Comparison of ENCODE assay signal across 11 cellular contexts in the genomic region with DNA sequence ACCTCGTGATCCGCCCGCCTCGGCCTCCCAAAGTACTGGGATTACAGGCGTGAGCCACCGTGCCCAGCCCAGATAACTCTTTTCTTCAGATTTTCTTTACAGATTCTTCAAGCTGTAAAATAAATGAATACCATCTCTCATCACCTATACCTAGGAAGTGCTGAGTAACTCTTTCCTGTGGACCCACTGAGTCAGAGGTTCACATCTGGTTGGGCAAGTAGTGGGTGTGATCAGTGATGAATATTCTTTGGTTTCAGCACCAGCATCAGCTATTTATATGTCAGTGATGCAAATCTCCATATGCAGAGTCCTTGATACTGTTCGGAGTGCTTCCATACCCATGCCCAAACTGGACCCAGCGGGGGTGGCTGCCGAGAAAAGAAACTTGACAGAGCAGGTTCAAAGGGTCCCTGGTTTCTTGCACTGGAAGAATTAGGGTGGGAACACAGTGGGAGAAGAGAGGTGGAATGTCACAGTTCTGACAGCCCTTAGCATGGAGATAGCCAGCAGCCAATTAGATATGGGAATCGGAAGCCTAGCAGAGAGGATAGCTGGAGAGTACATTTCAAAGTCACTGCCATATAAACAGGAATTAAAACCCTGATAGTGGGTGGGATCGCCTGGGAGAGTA.
A peak's percentile ranks its signal among the peaks of the same experiment; 100 is the strongest.
DNase-seq lines count a peak whose midpoint lies in the region; ATAC-seq, FAIRE-seq and TF ChIP-seq lines count a peak whose summit lies in the region.
"Had no signal": no experiment of that assay in that cellular context is flagged by ENCODE, and none has a peak within 500 bp of the region (broad histone marks: within the 10 kb centered on the region; RNA-seq: fewer than 3 reads in every experiment).

No MANE protein-coding gene starts in this region.

- ATAC-seq in K562 (no peak), GM19023 (IDR thresholded peaks at IDR 0.05; ENCODE audit: unreplicated experiment) (no peak)

- H3K4me2 ChIP-seq in K562 (ENCODE audit: insufficient read depth, low read length) = no peak overlapping the region

- H3K27ac Mint-ChIP-seq in CD14-positive monocyte = peak overlapping the region in 6 of 7 donors; percentile 10 to 95 (median 74)

- no peaks in the 10 kb centered on the region for H3K9me3 ChIP-seq in K562 (replicated peaks; ENCODE audit: control insufficient read depth, insufficient read depth, low read depth, low read length)
- H3K9me3 ChIP-seq in Peyer's patch = no peaks in the 10 kb centered on the region
- H3K9me3 ChIP-seq: sigmoid colon had no signal

- no peak for TF ChIP-seq CTCF in CD14-positive monocyte (IDR thresholded peaks at IDR 0.05)
- TF ChIP-seq CTCF in K562 (IDR thresholded peaks at IDR 0.05 in 2 of 3, conservative IDR thresholded peaks at IDR 0.05 in 1 of 3; ENCODE audit: insufficient read depth in 2 of 3, low read depth in 1 of 3, low read length in 3 of 3) = no peak
- no peak for TF ChIP-seq CTCF in Peyer's patch (IDR thresholded peaks at IDR 0.05)
- TF ChIP-seq CTCF in GM13977 (IDR thresholded peaks at IDR 0.05; ENCODE audit: extremely low read depth, insufficient read depth, missing control alignments) = no peak

- H3K36me3 ChIP-seq in K562 (ENCODE audit: control insufficient read depth, insufficient read depth, low read length) (no peaks in the 10 kb centered on the region), Peyer's patch (no peaks in the 10 kb centered on the region)
- H3K36me3 ChIP-seq: sigmoid colon had no signal

- 83% methylated on average over 11 of the region's 11 CpGs for WGBS in K562 (ENCODE audit: insufficient coverage, low coverage, missing lambda C conversion rate)

- H3K27me3 Mint-ChIP-seq in CD14-positive monocyte (ENCODE audit: low read depth in 3 of 3) = peaks cover 0 to 1% (median 0%) of the 10 kb centered on the region in 3 donors

- intact Hi-C loops in CD14-positive monocyte (cut with micrococcal nuclease) = loop anchor here in 1 of 2 donors (5.0 kb wide), 2 partner anchors 37 to 77 kb away; a partner anchor contains a TSS
- intact Hi-C loops in K562 (cut with micrococcal nuclease) = loop anchor here (10.0 kb wide), 1 partner anchor 135 kb away; a partner anchor contains a TSS

- H3K27me3 ChIP-seq in K562 (ENCODE audit: control insufficient read depth in 2 of 2, insufficient read depth in 2 of 2, low read length in 2 of 2) (no peaks in the 10 kb centered on the region), Peyer's patch (no peaks in the 10 kb centered on the region)
- H3K27me3 ChIP-seq: sigmoid colon had no signal

- TF ChIP-seq POLR2A in K562 (conservative IDR thresholded peaks at IDR 0.05) (no peak), Peyer's patch (IDR thresholded peaks at IDR 0.05) (no peak)

- H3K27ac ChIP-seq in K562 (ENCODE audit: extremely low read depth, low read depth, low read length) (no peak overlapping the region), skin epidermis (peak overlapping the region in 20 of 21 experiments; percentile 45 to 80 (median 66)), Peyer's patch (no peak overlapping the region)

- no peak for TF ChIP-seq EP300 in K562 (IDR thresholded peaks at IDR 0.05; ENCODE audit: low read length)

- POLR2A ChIA-PET in K562 (lab: Yijun Ruan, JAX) = interaction anchor here (0.6 to 1.5 kb wide), 12 partner anchors 8 to 100 kb away, joined by 3 to 5 read pairs (median 3); no protein-coding TSS in a partner anchor

- FAIRE-seq in K562 (lab: Jason Lieb, UNC) = no peak
- FAIRE-seq: colon had no signal

- H3K4me3 Mint-ChIP-seq in CD14-positive monocyte = no peak overlapping the region

- H3K9me3 Mint-ChIP-seq in CD14-positive monocyte = peaks cover 0 to 2% (median 0%) of the 10 kb centered on the region in 7 donors

- H3K4me3 ChIP-seq in K562 (no peak overlapping the region), skin epidermis (no peak overlapping the region), Peyer's patch (no peak overlapping the region)
- H3K4me3 ChIP-seq: sigmoid colon had no signal

- peaks cover 16 to 40% of the 10 kb centered on the region in 2 experiments for H3K4me1 ChIP-seq in K562 (replicated peaks in 1 of 2; ENCODE audit: control insufficient read depth in 2 of 2, insufficient read depth in 2 of 2, low read length in 2 of 2)
- H3K4me1 ChIP-seq in Peyer's patch = peaks cover 0 to 14% (median 2%) of the 10 kb centered on the region in 4 donors

- CTCF ChIA-PET in K562 (lab: Yijun Ruan, JAX; ENCODE audit: low intra/inter-chr PET ratio) = no interaction called here

- DNase-seq in CD14-positive monocyte (ENCODE audit: low spot score) = no peak
- peak; percentile 23 for DNase-seq in RPMI7951 (ENCODE audit: low read depth)
- DNase-seq in K562 (ENCODE audit: extremely low read depth in 1 of 4, low spot score in 3 of 4) = no peak
- DNase-seq in Peyer's patch = no peak
- no peak for DNase-seq in GM13977 (ENCODE audit: low spot score)
- DNase-seq in iPS-NIHi11 (ENCODE audit: low spot score) = no peak
- DNase-seq: NCI-H2081 treated with DMSO at 0.1 percent for 48 hours, sigmoid colon had no signal

- H3K79me2 ChIP-seq in K562 (ENCODE audit: control insufficient read depth, insufficient read depth, low read length) = no peaks in the 10 kb centered on the region

- H3K36me3 Mint-ChIP-seq in CD14-positive monocyte = peaks cover 0 to 12% of the 10 kb centered on the region in 2 donors

- no peak for TF ChIP-seq RAD21 in K562 (CRISPR knock-in tag; conservative IDR thresholded peaks at IDR 0.05 in 1 of 2, IDR thresholded peaks at IDR 0.05 in 1 of 2)

- BruUV-seq in K562 (replicated peaks; lab: Mats Ljungman, UMichigan) = no TSS peak

- H3K9ac ChIP-seq in K562 (ENCODE audit: insufficient read depth in 1 of 2, low read depth in 2 of 2, low read length in 2 of 2) = peak overlapping the region in 1 of 2 experiments; percentile 76; a peak in 1 of 4 replicates

- no peaks in the 10 kb centered on the region for H4K20me1 ChIP-seq in K562 (replicated peaks; ENCODE audit: control insufficient read depth, insufficient read depth, low read length)

- H3K4me1 Mint-ChIP-seq in CD14-positive monocyte = peaks cover 89% of the 10 kb centered on the region

- in situ Hi-C loops in K562 (cut with MboI) (no loop called here), GM13977 (cut with MboI; ENCODE audit: low pct_unique_long_range_greater_than_20kb, low sequenced_read_pairs, unreplicated experiment) (loop anchor here (10.0 kb wide), 1 partner anchor 75 kb away; a partner anchor contains a TSS)

- peaks cover 3% of the 10 kb centered on the region for H3K9me1 ChIP-seq in K562 (ENCODE audit: control insufficient read depth, insufficient read depth, low read length)

- H2AFZ ChIP-seq in K562 (ENCODE audit: low read depth, low read length) = peak overlapping the region; percentile 75; the same call in 1 of the 2 replicates

TF ChIP-seq in K562, 482 proteins besides CTCF, POLR2A, EP300 and RAD21:
- no peak for TF ChIP-seq MTA3 (IDR thresholded peaks at IDR 0.05; ENCODE audit: borderline replicate concordance)
- TF ChIP-seq ELF1 (tag; IDR thresholded peaks at IDR 0.05) = 0 out of 2 replicates have a peak, but pooled peaks have one; percentile 30
- TF ChIP-seq, protein P1, sequence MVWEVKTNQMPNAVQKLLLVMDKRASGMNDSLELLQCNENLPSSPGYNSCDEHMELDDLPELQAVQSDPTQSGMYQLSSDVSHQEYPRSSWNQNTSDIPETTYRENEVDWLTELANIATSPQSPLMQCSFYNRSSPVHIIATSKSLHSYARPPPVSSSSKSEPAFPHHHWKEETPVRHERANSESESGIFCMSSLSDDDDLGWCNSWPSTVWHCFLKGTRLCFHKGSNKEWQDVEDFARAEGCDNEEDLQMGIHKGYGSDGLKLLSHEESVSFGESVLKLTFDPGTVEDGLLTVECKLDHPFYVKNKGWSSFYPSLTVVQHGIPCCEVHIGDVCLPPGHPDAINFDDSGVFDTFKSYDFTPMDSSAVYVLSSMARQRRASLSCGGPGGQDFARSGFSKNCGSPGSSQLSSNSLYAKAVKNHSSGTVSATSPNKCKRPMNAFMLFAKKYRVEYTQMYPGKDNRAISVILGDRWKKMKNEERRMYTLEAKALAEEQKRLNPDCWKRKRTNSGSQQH (CRISPR knock-in tag; IDR thresholded peaks at IDR 0.05) = no peak
- 0 out of 2 replicates have a peak, but pooled peaks have one; percentile 13 for TF ChIP-seq ZNF263 (CRISPR knock-in tag; IDR thresholded peaks at IDR 0.05; ENCODE audit: borderline replicate concordance)
- TF ChIP-seq NR1H2 (CRISPR knock-in tag; IDR thresholded peaks at IDR 0.05) = no peak

Comparison
In these comparisons a context has a peak if more than half of its experiments do, and no peak if none do; other contexts are left out.
1. H3K27ac ChIP-seq: peak in skin epidermis (20 of 21); none in K562 (single experiment) and Peyer's patch (0 of 4).